1 cellular context compared by ENCODE assay signal in the genomic region with DNA sequence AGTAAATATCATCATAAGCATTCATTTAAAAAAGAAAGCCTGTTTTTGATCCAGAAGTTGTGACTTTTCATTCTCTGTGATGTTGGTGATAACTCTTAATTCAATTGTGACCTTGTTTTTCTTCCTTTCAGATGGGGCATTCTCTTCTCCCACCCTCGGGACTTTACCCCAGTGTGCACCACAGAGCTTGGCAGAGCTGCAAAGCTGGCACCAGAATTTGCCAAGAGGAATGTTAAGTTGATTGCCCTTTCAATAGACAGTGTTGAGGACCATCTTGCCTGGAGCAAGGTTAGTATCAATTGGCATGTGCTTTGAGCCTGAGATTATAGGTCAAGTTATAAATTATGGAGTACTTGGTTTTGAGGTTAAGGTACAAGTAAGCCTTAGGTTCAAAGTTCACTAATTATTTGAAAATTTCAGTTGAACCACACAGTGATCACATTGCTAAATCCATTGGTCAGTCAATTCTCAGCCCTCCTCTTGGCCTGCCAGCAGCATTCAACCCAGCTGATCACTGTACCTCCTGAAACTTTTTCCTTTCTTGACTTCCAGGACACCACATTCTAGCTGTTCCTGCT.
A peak's percentile ranks its signal among the peaks of the same experiment; 100 is the strongest.
TF ChIP-seq lines count a peak whose summit lies in the region.

No MANE protein-coding gene starts in this region.

TF ChIP-seq in HepG2, 621 proteins besides CTCF, POLR2A, EP300 and RAD21:
- no peak for TF ChIP-seq ZNF441 (CRISPR knock-in tag; IDR thresholded peaks at IDR 0.05; ENCODE audit: borderline replicate concordance)
- TF ChIP-seq ZNF160 (CRISPR knock-in tag; IDR thresholded peaks at IDR 0.05), result no peak
- TF ChIP-seq RBFOX2 (IDR thresholded peaks at IDR 0.05; ENCODE audit: low read depth, low read length), result peak; percentile 51; the same call in 1 of the 2 replicates
- TF ChIP-seq ZNF382 (CRISPR knock-in tag; IDR thresholded peaks at IDR 0.05; ENCODE audit: borderline replicate concordance), result no peak
- no peak for TF ChIP-seq ZNF749 (CRISPR knock-in tag; IDR thresholded peaks at IDR 0.05; ENCODE audit: borderline replicate concordance)
